In genomic region chr19:47973529-47973928, GRCh38 we compare ENCODE assay signal across 10 cellular contexts. TPM values are rescaled to one million over a fixed set of nuclear protein-coding genes. Genes with fewer than 3 reads are reported as not detected.
"Had no signal": no experiment of that assay in that cellular context is flagged by ENCODE, and none has a peak within 500 bp of the region (broad histone marks: within the 10 kb centered on the region; RNA-seq: fewer than 3 reads in every experiment).

No MANE protein-coding gene starts in this region.

- FAIRE-seq: HepG2 had no signal

- H3K4me1 ChIP-seq: HAP-1 had no signal

- DNase-seq: GOT3, H7, HFFc6 had no signal

- H3K4me3 Mint-ChIP-seq: HFFc6, IgD-negative memory B cell had no signal

- H3K27ac Mint-ChIP-seq: HFFc6, IgD-negative memory B cell had no signal

- H3K36me3 ChIP-seq: HAP-1 had no signal

- H3K9me3 ChIP-seq: HAP-1 had no signal

- H3K9me3 Mint-ChIP-seq: HFFc6 had no signal

- H3K4me1 Mint-ChIP-seq: IgD-negative memory B cell had no signal

- ATAC-seq: HCT116, HepG2 had no signal

- H3K4me3 ChIP-seq: HAP-1 had no signal

- H3K27ac ChIP-seq: HL-60 had no signal

RNA-seq across cellular contexts. Expression of gene BSPH1, which starts 18.4 kb away (rescaled TPM):
- total RNA-seq: H4, H7, HepG2, HFFc6, HT1080 had no signal
- polyA plus RNA-seq: HepG2, IgD-negative memory B cell had no signal

RNA-seq across cellular contexts. Expression of gene ELSPBP1, which starts 20.9 kb away (rescaled TPM):
- total RNA-seq: H7, HepG2, HFFc6, HT1080 had no signal
- polyA plus RNA-seq: HepG2, IgD-negative memory B cell had no signal
